17 cellular contexts compared by ENCODE assay signal in genomic region chr2:200592414-200593075, GRCh38. TPM values are rescaled to one million over a fixed set of nuclear protein-coding genes. Genes with fewer than 3 reads are reported as not detected.
A peak's percentile ranks its signal among the peaks of the same experiment; 100 is the strongest.
DNase-seq lines count a peak whose midpoint lies in the region; ATAC-seq, FAIRE-seq and TF ChIP-seq lines count a peak whose summit lies in the region.
"Had no signal": no experiment of that assay in that cellular context is flagged by ENCODE, and none has a peak within 500 bp of the region (broad histone marks: within the 10 kb centered on the region; RNA-seq: fewer than 3 reads in every experiment).

No MANE protein-coding gene starts in this region.

- TF ChIP-seq CTCF in NB4 (IDR thresholded peaks at IDR 0.05; ENCODE audit: low read depth, low read length) (no peak), GM12878 (IDR thresholded peaks at IDR 0.05 in 2 of 3, conservative IDR thresholded peaks at IDR 0.05 in 1 of 3; ENCODE audit: control insufficient read depth in 2 of 3, extremely low read depth in 1 of 3, insufficient read depth in 1 of 3, low read depth in 3 of 3, low read length in 3 of 3) (no peak)

- no peak for TF ChIP-seq RAD21 in GM12878 (IDR thresholded peaks at IDR 0.05; ENCODE audit: insufficient read depth, low read depth, low read length)

- intact Hi-C loops in GM12878 (cut with micrococcal nuclease; ENCODE audit: unreplicated experiment), result no loop called here

- ATAC-seq in GM12878 (peak; percentile 37; the same call in 1 of the 3 replicates), left lobe of liver (peak; percentile 52), GM21381 (IDR thresholded peaks at IDR 0.05; ENCODE audit: unreplicated experiment) (no peak)
- ATAC-seq: left lung had no signal

- RAD21 ChIA-PET in GM12878 (lab: Charles Lee; ENCODE audit: unreplicated experiment), result no interaction called here

- no TSS peak for BruUV-seq in GM12878 (replicated peaks; lab: Mats Ljungman, UMichigan)

- POLR2A ChIA-PET in GM12878 (lab: Charles Lee), result no interaction called here

- H3K27me3 ChIP-seq in GM12878 (replicated peaks in 1 of 2; ENCODE audit: control insufficient read depth in 2 of 2, insufficient read depth in 2 of 2, low read length in 1 of 2), result 0 out of 4 replicates have a peak, but pooled peaks cover 0 to 6% of the 10 kb centered on the region in 2 experiments
- H3K27me3 ChIP-seq: left lung had no signal

- no peaks in the 10 kb centered on the region for H3K36me3 ChIP-seq in GM12878 (ENCODE audit: control insufficient read depth in 2 of 2, insufficient read depth in 2 of 2, low read length in 1 of 2)
- H3K36me3 ChIP-seq: left lung had no signal

- no peak overlapping the region for H3K4me2 ChIP-seq in GM12878 (ENCODE audit: control insufficient read depth, insufficient read depth)

- no peaks in the 10 kb centered on the region for H4K20me1 ChIP-seq in GM12878 (ENCODE audit: control insufficient read depth, insufficient read depth)

- H3K4me3 ChIP-seq in NB4 (ENCODE audit: low read depth, low read length), result no peak overlapping the region
- no peak overlapping the region for H3K4me3 ChIP-seq in GM12878
- H3K4me3 ChIP-seq: left lung, thoracic aorta had no signal

- H2AFZ ChIP-seq in GM12878 (ENCODE audit: control insufficient read depth, low read depth, low read length), result no peak overlapping the region

- no peaks in the 10 kb centered on the region for H3K79me2 ChIP-seq in GM12878 (ENCODE audit: control insufficient read depth, insufficient read depth, low read length)

- TF ChIP-seq POLR2A in H54 (IDR thresholded peaks at IDR 0.05; ENCODE audit: low read depth, low read length) (no peak), NB4 (IDR thresholded peaks at IDR 0.05; ENCODE audit: extremely low read depth, insufficient read length) (no peak), GM12878 (IDR thresholded peaks at IDR 0.05; ENCODE audit: low read depth, low read length) (no peak)

- in situ Hi-C loops in GM12878 (cut with MboI), result no loop called here

- no peaks in the 10 kb centered on the region for H3K4me1 ChIP-seq in GM12878 (ENCODE audit: control insufficient read depth, insufficient read depth, low read length)
- H3K4me1 ChIP-seq: left lung had no signal

- no peak for TF ChIP-seq EP300 in GM12878 (IDR thresholded peaks at IDR 0.05; ENCODE audit: borderline replicate concordance in 1 of 2, control insufficient read depth in 1 of 2, low read depth in 2 of 2, low read length in 2 of 2)

- H3K9ac ChIP-seq in GM12878 (ENCODE audit: control insufficient read depth, insufficient read depth, low read length), result no peak overlapping the region

- SMC1A ChIA-PET in GM12878 (lab: Charles Lee; ENCODE audit: uncharacterized antibody, unreplicated experiment), result interaction anchor here (1.0 kb wide), 1 partner anchor 110 kb away, joined by 3 read pairs; no protein-coding TSS in a partner anchor

- CTCF ChIA-PET in GM12878 (lab: Yijun Ruan, JAX), result no interaction called here

- 85% methylated on average over 1 of the region's 1 CpG for WGBS in GM12878 (ENCODE audit: insufficient coverage, insufficient replicate concordance, low lambda C conversion rate, missing lambda C conversion rate)

- no peaks in the 10 kb centered on the region for H3K9me3 ChIP-seq in GM12878 (replicated peaks; ENCODE audit: control insufficient read depth, insufficient read depth, low read length)
- H3K9me3 ChIP-seq: left lung, thoracic aorta had no signal

- FAIRE-seq in H54 (lab: Jason Lieb, UNC) (peak; percentile 50), GM12878 (lab: Jason Lieb, UNC) (no peak)
- FAIRE-seq: G401.6 had no signal

- DNase-seq in H54 (ENCODE audit: insufficient read length, low spot score), result no peak
- DNase-seq in NB4 (ENCODE audit: low read depth), result peak; percentile 47
- DNase-seq in GM12878 (ENCODE audit: low read depth, low spot score), result no peak
- DNase-seq in left lobe of liver (ENCODE audit: low spot score), result no peak
- no peak for DNase-seq in GDM1 (lab: John Stamatoyannopoulos, UW)
- DNase-seq in stimulated activated naive CD4-positive, alpha-beta T cell (lab: John Stamatoyannopoulos, UW), result no peak
- DNase-seq in caudate nucleus (lab: John Stamatoyannopoulos, UW), result no peak
- DNase-seq: activated CD4-positive, CD25-positive, alpha-beta regulatory T cell; activated T-cell treated with anti-CD3 and anti-CD28 coated beads for 4 hours; left lung; NCI-H1092; NCI-H510A; Right ventricle myocardium superior had no signal

- H3K27ac ChIP-seq in GM12878 (ENCODE audit: control insufficient read depth, insufficient read depth) (no peak overlapping the region), caudate nucleus (ENCODE audit: low read depth, low read length) (no peak overlapping the region)
- H3K27ac ChIP-seq: C4-2B, left lung, thoracic aorta had no signal

TF ChIP-seq in GM12878, 131 proteins besides CTCF, POLR2A, EP300 and RAD21:
- no peak for TF ChIP-seq ZNF384 (IDR thresholded peaks at IDR 0.05; ENCODE audit: borderline replicate concordance, low read depth, low read length)
- peak; percentile 85 for TF ChIP-seq REST (IDR thresholded peaks at IDR 0.05; ENCODE audit: low read depth, low read length)
- no peak for TF ChIP-seq CREB1 (IDR thresholded peaks at IDR 0.05; ENCODE audit: low read depth)
- TF ChIP-seq RUNX3 (IDR thresholded peaks at IDR 0.05; ENCODE audit: low read length), result no peak

RNA-seq across cellular contexts. Expression of gene AOX1, which starts 6.7 kb away (rescaled TPM):
- total RNA-seq in GM12878 (2013; cell fraction: nucleolus; rRNA removed), result 0.56 TPM in 1 of 2 replicates, not detected in the other
- 0.05 and 0.34 TPM in 2 replicates for total RNA-seq in GM12878 (2014; rRNA removed)
- not detected in 2 replicates for total RNA-seq in GM12878 (2014; rRNA removed; fragmentation: Illumina TruSeq; extraction: Trizol)
- 0.56 and 0.80 TPM in 2 replicates for total RNA-seq in GM12878 (2021)
- not detected for polyA plus RNA-seq in GM12878 (2011; ENCODE audit: low read depth)
- polyA plus RNA-seq in GM12878 (2011; rRNA removed), result 0.03 TPM in 1 of 2 replicates, not detected in the other
- polyA plus RNA-seq in GM12878 (2011; cell fraction: cytosol; rRNA removed), result not detected in 2 replicates
- polyA plus RNA-seq in GM12878 (2011; cell fraction: nucleus; rRNA removed), result 0.25 and 0.30 TPM in 2 replicates
- polyA plus RNA-seq in GM12878 (2012), result 0.14 TPM in 1 of 2 replicates, not detected in the other
- polyA plus RNA-seq in GM12878 (2014; fragmentation: Illumina TruSeq; extraction: Trizol), result not detected in 2 replicates
- not detected for polyA plus RNA-seq in GM12878 (2014; fragmentation: Nextera tagmentation; extraction: Ambion mirVana)
- polyA plus RNA-seq in GM12878 (2014; rRNA removed), result 0.04 TPM in 1 of 2 replicates, not detected in the other
- polyA plus RNA-seq in GM12878 (2016; fragmentation: Nextera tagmentation; extraction: Ambion mirVana), result not detected
- 1.8 TPM in 1 of 2 replicates, not detected in the other for polyA minus RNA-seq in GM12878 (2011; rRNA and poly(A)+ RNA removed)
- not detected in 2 replicates for polyA minus RNA-seq in GM12878 (2011; cell fraction: cytosol; rRNA and poly(A)+ RNA removed)
- polyA minus RNA-seq in GM12878 (2011; cell fraction: nucleus; rRNA and poly(A)+ RNA removed), result 0.24 and 0.29 TPM in 2 replicates
- 1,212 TPM for total RNA-seq in left lobe of liver

Comparison
In these comparisons a context has a peak if more than half of its experiments do, and no peak if none do; other contexts are left out.
1. RNA of gene AOX1, which starts 6.7 kb away (total RNA-seq): 1,212 TPM in left lobe of liver (single experiment); 0.05 to 0.80 TPM in GM12878; every median in the first group is over 100 times any median in the second.